ENCODE assay signal across 9 cellular contexts in the genomic region with DNA sequence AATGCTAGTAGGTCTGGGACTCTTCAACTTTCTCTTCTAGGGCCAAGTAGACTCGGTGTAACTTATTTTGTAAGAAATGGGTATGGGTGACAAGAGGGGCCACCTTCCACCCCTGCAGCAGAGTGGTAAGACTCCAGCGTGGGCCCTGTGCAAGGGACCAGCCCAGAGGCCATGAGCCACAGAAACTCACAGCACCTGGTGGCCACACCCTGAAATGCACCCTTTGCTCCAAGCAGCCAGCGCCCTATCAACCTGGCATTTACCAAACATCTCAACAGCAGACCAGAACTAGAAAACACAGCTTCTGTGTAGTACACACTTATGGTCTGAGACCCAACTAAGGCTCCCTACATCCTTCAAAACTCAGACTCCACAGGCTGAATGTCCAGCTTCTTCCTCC. TPM values are rescaled to one million over a fixed set of nuclear protein-coding genes. Genes with fewer than 3 reads are reported as not detected.
DNase-seq lines count a peak whose midpoint lies in the region; ATAC-seq and TF ChIP-seq lines count a peak whose summit lies in the region.
"Had no signal": no experiment of that assay in that cellular context is flagged by ENCODE, and none has a peak within 500 bp of the region (broad histone marks: within the 10 kb centered on the region; RNA-seq: fewer than 3 reads in every experiment).

No MANE protein-coding gene starts in this region.

- H3K4me1 ChIP-seq in A673 (ENCODE audit: insufficient read depth, low read length, poor library complexity, severe bottlenecking) (peaks cover 12% of the 10 kb centered on the region), spleen (peaks cover 0 to 27% (median 2%) of the 10 kb centered on the region in 6 donors)

- H3K27me3 ChIP-seq in A673 (replicated peaks; ENCODE audit: insufficient read depth, low read depth, low read length, poor library complexity) (no peaks in the 10 kb centered on the region), spleen (replicated peaks in 1 of 7) (no peaks in the 10 kb centered on the region)

- DNase-seq in A673 (ENCODE audit: low spot score), result peak; percentile 61
- peak; percentile 68 for DNase-seq in GM13977 (ENCODE audit: low spot score)
- DNase-seq in NCI-H82 treated with DMSO at 0.1 percent for 48 hours (lab: John Stamatoyannopoulos, UW; ENCODE audit: unreplicated experiment), result peak; percentile 5
- DNase-seq in activated T-cell treated with anti-CD3 and anti-CD28 coated beads for 24 hours (ENCODE audit: low read depth), result peak; percentile 54
- peak in 1 of 2 donors; percentile 61 for DNase-seq in foreskin fibroblast
- peak; percentile 82 for DNase-seq in spleen

- CTCF ChIA-PET in A673 (lab: Charles Lee), result no interaction called here

- no peak for ATAC-seq in GM21515 (IDR thresholded peaks at IDR 0.05; ENCODE audit: unreplicated experiment)
- no peak for ATAC-seq in GM18511 (IDR thresholded peaks at IDR 0.05; ENCODE audit: unreplicated experiment)

- 50 to 63% (median 59%) methylated on average over 3 of the region's 3 CpGs for WGBS in spleen, 5 donors

- no peaks in the 10 kb centered on the region for H3K9me3 ChIP-seq in A673 (ENCODE audit: low read depth, low read length, poor library complexity, severe bottlenecking)
- no peaks in the 10 kb centered on the region for H3K9me3 ChIP-seq in spleen
- H3K9me3 ChIP-seq: HAP-1 had no signal

- no TSS peak for BruUV-seq in A673 (replicated peaks; lab: Mats Ljungman, UMichigan)

- H3K27ac ChIP-seq in A673 (ENCODE audit: low read depth, low read length, poor library complexity, severe bottlenecking) (no peak overlapping the region), spleen (peak overlapping the region in 1 of 8 donors; percentile 3)

- H3K36me3 ChIP-seq in A673 (ENCODE audit: insufficient read depth, low read length, poor library complexity, severe bottlenecking), result peaks cover 62% of the 10 kb centered on the region
- peaks cover 0 to 35% (median 0%) of the 10 kb centered on the region in 6 donors for H3K36me3 ChIP-seq in spleen

- intact Hi-C loops in A673 (cut with micrococcal nuclease; ENCODE audit: unreplicated experiment) (no loop called here), spleen (cut with DNase I; ENCODE audit: low total_unique reads) (no loop called here)

- TF ChIP-seq CTCF in A673 (conservative IDR thresholded peaks at IDR 0.05; ENCODE audit: low read depth, low read length) (peak; percentile 70), GM13977 (IDR thresholded peaks at IDR 0.05; ENCODE audit: extremely low read depth, insufficient read depth, missing control alignments) (peak; percentile 84), foreskin fibroblast (IDR thresholded peaks at IDR 0.05; ENCODE audit: low read depth, low read length) (peak; percentile 53), spleen (IDR thresholded peaks at IDR 0.05 in 8 of 11, conservative IDR thresholded peaks at IDR 0.05 in 3 of 11) (peak; percentile 35 to 84 (median 75))

- no peak overlapping the region for H3K4me3 ChIP-seq in A673 (ENCODE audit: low read depth, low read length, poor library complexity, severe bottlenecking)
- no peak overlapping the region for H3K4me3 ChIP-seq in foreskin fibroblast (ENCODE audit: low read depth in 1 of 2, low read length in 2 of 2)
- no peak overlapping the region for H3K4me3 ChIP-seq in spleen
- H3K4me3 ChIP-seq: HAP-1 had no signal

- POLR2A ChIA-PET in A673 (lab: Charles Lee; ENCODE audit: low non-redundant PET), result no interaction called here

- in situ Hi-C loops in GM13977 (cut with MboI; ENCODE audit: low pct_unique_long_range_greater_than_20kb, low sequenced_read_pairs, unreplicated experiment), result no loop called here

- TF ChIP-seq POLR2A in spleen (IDR thresholded peaks at IDR 0.05), result no peak

RNA-seq across cellular contexts. Expression of gene CDCA5, which starts 5.7 kb away (rescaled TPM):
- 109 and 119 TPM in 2 replicates for total RNA-seq in A673 (2021)
- 10 to 100 TPM in 1 of 7 donors, 1 to 10 TPM in 6; 2.4 to 11.1 (median 7.0) TPM for total RNA-seq in spleen
- 1 to 10 TPM; 1.5 to 5.9 (median 4.6) TPM for polyA plus RNA-seq in spleen

RNA-seq across cellular contexts. Expression of gene ZFPL1, which starts 5.9 kb away (rescaled TPM):
- 45.9 and 46.6 TPM in 2 replicates for total RNA-seq in A673 (2021)
- total RNA-seq in spleen, result 10 to 100 TPM; 23.5 to 43.7 (median 29.1) TPM
- 10 to 100 TPM; 25.8 to 52.0 (median 40.0) TPM for polyA plus RNA-seq in spleen

RNA-seq across cellular contexts. Expression of gene VPS51, which starts 17.9 kb away (rescaled TPM):
- total RNA-seq in A673 (2021) (125 and 140 TPM in 2 replicates), spleen (100 to 1,000 TPM; 103 to 570 (median 146) TPM)
- 100 to 1,000 TPM; 118 to 157 (median 152) TPM for polyA plus RNA-seq in spleen

RNA-seq across cellular contexts. Expression of gene NAALADL1, which starts 19.8 kb away (rescaled TPM):
- 0.50 TPM in 1 of 2 replicates, not detected in the other for total RNA-seq in A673 (2021)
- total RNA-seq in spleen, result 10 to 100 TPM; 13.0 to 45.2 (median 23.3) TPM
- 10 to 100 TPM; 19.2 to 19.5 (median 19.2) TPM for polyA plus RNA-seq in spleen

RNA-seq across cellular contexts. Expression of gene TM7SF2, which starts 33.5 kb away (rescaled TPM):
- total RNA-seq in A673 (2021) (37.8 and 50.5 TPM in 2 replicates), spleen (10 to 100 TPM in 6 of 7 donors, 1 to 10 TPM in 1; 8.9 to 29.7 (median 13.9) TPM)
- polyA plus RNA-seq in spleen, result 10 to 100 TPM; 14.1 to 16.9 (median 14.5) TPM
